ENCODE assay signal across 1 cellular context in the genomic region with DNA sequence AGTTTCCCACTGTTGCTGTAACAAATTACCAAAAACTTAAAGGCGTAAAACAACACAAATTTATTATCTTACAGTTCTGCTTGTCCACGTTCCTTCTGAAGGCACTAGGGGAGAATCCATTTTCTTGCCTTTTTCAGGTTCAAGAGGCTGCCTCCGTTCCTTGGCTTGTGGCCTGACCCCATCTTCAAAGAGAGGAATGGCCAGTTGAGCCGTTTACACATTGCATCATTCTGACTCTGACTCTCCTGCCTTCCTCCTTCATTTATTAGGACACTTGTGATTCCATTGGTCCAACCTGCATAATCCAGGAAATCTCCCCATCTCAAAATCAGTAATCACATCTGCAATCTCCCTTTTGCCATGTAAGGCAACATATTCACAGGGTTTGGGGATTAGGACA.
TF ChIP-seq lines count a peak whose summit lies in the region.

No MANE protein-coding gene starts in this region.

TF ChIP-seq in GM12878, 131 proteins besides CTCF, POLR2A, EP300 and RAD21:
- peak; percentile 21; the same call in 1 of the 2 replicates for TF ChIP-seq NR2F1 (conservative IDR thresholded peaks at IDR 0.05)
- no peak for TF ChIP-seq STAT1 (conservative IDR thresholded peaks at IDR 0.05)
